Comparison of ENCODE assay signal across 8 cellular contexts in genomic region chr22:46389081-46389480, GRCh38.
"Had no signal": no experiment of that assay in that cellular context is flagged by ENCODE, and none has a peak within 500 bp of the region (broad histone marks: within the 10 kb centered on the region; RNA-seq: fewer than 3 reads in every experiment).

No MANE protein-coding gene starts in this region.

- H3K27ac ChIP-seq: HL-60 had no signal

- FAIRE-seq: H54, HepG2 had no signal

- H3K27me3 Mint-ChIP-seq: IgD-negative memory B cell had no signal

- H3K27ac Mint-ChIP-seq: H9, IgD-negative memory B cell had no signal

- H3K9me3 Mint-ChIP-seq: H9, IgD-negative memory B cell had no signal

- H3K4me3 Mint-ChIP-seq: H9, IgD-negative memory B cell had no signal

- DNase-seq: GOT3, H9, HCEC 1CT, KBM-7 had no signal

- H3K36me3 Mint-ChIP-seq: IgD-negative memory B cell had no signal

- ATAC-seq: HepG2 had no signal
